Comparison of ENCODE assay signal across 8 cellular contexts in the genomic region with DNA sequence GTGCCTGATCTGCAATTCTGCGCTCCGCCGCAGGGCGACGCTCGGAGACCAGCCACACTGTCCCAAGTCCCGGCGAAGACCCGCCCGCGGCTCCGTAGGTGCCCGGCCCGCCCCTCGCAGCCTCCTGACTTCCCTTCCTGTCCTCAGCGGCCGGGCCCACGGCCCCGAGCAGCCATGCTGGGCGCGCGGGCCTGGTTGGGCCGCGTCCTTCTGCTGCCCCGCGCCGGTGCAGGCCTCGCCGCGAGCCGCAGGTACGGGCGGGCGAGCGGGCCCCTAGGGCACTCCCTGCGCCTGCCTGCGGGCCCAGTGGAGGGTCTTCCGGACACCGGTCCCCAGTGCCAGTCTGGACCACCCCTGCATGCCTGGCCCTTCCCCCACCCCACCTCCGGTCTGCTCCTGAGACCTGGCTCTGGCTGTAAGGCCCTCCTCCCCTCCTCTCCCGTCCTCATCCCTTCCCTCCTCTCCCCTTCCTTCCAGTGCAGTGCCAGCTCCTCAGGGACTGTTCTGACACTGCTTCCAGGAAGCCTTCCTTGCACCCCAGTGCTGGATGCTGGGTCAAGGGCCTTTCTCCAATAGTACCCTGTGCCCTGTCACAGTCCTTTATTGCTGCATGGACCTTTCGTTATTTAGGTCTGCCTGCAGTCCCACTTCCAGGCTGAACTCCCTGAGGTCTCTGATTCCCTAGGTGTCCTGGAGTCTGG.
DNase-seq lines count a peak whose midpoint lies in the region; ATAC-seq lines count a peak whose summit lies in the region.

TSS of gene SPATA20 (plus strand) at position 140 of the 701 bp plus-strand sequence. CDS start at position 175, 35 bp downstream.

- DNase-seq in ACHN, result peak; percentile 95
- peak; percentile 90 for DNase-seq in NCI-H2227 treated with DMSO at 0.1 percent for 48 hours (lab: John Stamatoyannopoulos, UW)
- peak; percentile 86 for DNase-seq in activated CD4-positive, CD25-positive, alpha-beta regulatory T cell treated with anti-CD3 and anti-CD28 coated beads, Interleukin-2, amount 50 U/mL, for 72 hours
- DNase-seq in cerebellar cortex (ENCODE audit: low spot score), result peak; percentile 92
- peak; percentile 82 for DNase-seq in kidney glomerular epithelial cell (lab: John Stamatoyannopoulos, UW)
- peak; percentile 80 to 82 for DNase-seq in stimulated activated CD4-positive, alpha-beta T cell treated with anti-CD3 and anti-CD28 coated beads, Interleukin-15, amount 100 ng/mL, for 48 hours (ENCODE audit: low read depth in 2 of 2)

- ATAC-seq in GM18861 (IDR thresholded peaks at IDR 0.05; ENCODE audit: unreplicated experiment), result peak; percentile 72
- ATAC-seq in HG03108 (IDR thresholded peaks at IDR 0.05; ENCODE audit: unreplicated experiment), result peak; percentile 75

- in situ Hi-C loops in ACHN (cut with HindIII; ENCODE audit: low pct_ligation_motif_present, low pct_unique_long_range_greater_than_20kb, low sequenced_read_pairs), result no loop called here

Comparison
In these comparisons a context has a peak if more than half of its experiments do, and no peak if none do; other contexts are left out.
1. Peak in every context shown above with its lines: DNase-seq and ATAC-seq.